In the genomic region with DNA sequence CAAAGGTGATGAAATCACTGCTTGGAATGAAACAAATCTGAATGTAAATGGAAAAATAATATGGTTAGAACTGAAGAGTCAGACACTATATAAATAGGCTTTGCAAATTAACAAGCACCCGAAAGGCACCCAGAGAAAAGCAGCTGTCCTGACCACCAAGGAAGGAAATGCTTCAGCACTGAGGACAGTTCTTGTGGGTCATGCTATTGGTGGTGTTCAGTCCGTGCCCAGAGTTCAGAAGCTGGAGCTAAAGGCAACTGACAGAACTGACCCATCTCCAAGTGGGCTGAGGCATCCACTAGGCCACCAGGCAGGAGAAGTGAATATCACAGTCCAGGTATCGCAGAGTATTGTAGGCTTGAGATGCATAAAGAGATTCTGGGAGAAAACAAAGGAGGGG, we compare ENCODE assay signal across 20 cellular contexts.
"Had no signal": no experiment of that assay in that cellular context is flagged by ENCODE, and none has a peak within 500 bp of the region (broad histone marks: within the 10 kb centered on the region; RNA-seq: fewer than 3 reads in every experiment).

No MANE protein-coding gene starts in this region.

- H3K4me3 ChIP-seq: hepatocyte, pancreas, psoas muscle, tibial artery had no signal

- H3K4me2 ChIP-seq: hepatocyte had no signal

- H2AFZ ChIP-seq: hepatocyte had no signal

- H3K36me3 ChIP-seq: pancreas, tibial artery had no signal

- H3K27ac ChIP-seq: hepatocyte, pancreas, psoas muscle, tibial artery had no signal

- H3K9me3 ChIP-seq: pancreas, psoas muscle, tibial artery had no signal

- H3K4me1 ChIP-seq: pancreas, psoas muscle, tibial artery had no signal

- H3K27me3 ChIP-seq: hepatocyte, pancreas, tibial artery had no signal

- DNase-seq: activated B cell treated with CpG ODN at 0.5 μM for 24 hours; activated CD4-positive, alpha-beta T cell treated with anti-CD3 and anti-CD28 coated beads for 36 hours; activated CD4-positive, alpha-beta T cell treated with anti-CD3 and anti-CD28 coated beads, Interleukin-2, amount 50 U/mL, for 4 hours; activated naive CD4-positive, alpha-beta T cell treated with Interleukin-2 at 50 U/mL for 16 hours; activated T-cell treated with anti-CD3 and anti-CD28 coated beads, Interleukin-2, amount 50 U/mL, for 48 hours; amygdala; dermis blood vessel endothelial cell; effector memory CD4-positive, alpha-beta T cell; foreskin melanocyte; glutamatergic neuron; pancreas; psoas muscle; right cardiac atrium; stimulated activated CD4-positive, alpha-beta T cell treated with anti-CD3 and anti-CD28 coated beads, Interleukin-12 subunit alpha, Interleukin-12 subunit beta, amount 100 ng/mL, for 4 hours; stimulated activated CD4-positive, alpha-beta T cell treated with anti-CD3 and anti-CD28 coated beads, Interleukin-4, amount 100 ng/mL, for 4 hours; stimulated activated naive CD8-positive, alpha-beta T cell treated with anti-CD3 and anti-CD28 coated beads, Interleukin-15, Interleukin-2, amounts not matched to agents 100 U/mL and 50 U/mL, for 24 hours; T-helper 9 cell; tibial artery had no signal

- H3K79me2 ChIP-seq: hepatocyte had no signal

- ATAC-seq: activated CD4-positive, alpha-beta T cell treated with anti-CD3 and anti-CD28 coated beads for 36 hours; esophagus mucosa; pancreas; psoas muscle; right cardiac atrium; stimulated activated naive CD8-positive, alpha-beta T cell treated with anti-CD3 and anti-CD28 coated beads, Interleukin-15, Interleukin-2, amounts not matched to agents 100 U/mL and 50 U/mL, for 24 hours had no signal
